Comparison of ENCODE assay signal across 20 cellular contexts in the genomic region with DNA sequence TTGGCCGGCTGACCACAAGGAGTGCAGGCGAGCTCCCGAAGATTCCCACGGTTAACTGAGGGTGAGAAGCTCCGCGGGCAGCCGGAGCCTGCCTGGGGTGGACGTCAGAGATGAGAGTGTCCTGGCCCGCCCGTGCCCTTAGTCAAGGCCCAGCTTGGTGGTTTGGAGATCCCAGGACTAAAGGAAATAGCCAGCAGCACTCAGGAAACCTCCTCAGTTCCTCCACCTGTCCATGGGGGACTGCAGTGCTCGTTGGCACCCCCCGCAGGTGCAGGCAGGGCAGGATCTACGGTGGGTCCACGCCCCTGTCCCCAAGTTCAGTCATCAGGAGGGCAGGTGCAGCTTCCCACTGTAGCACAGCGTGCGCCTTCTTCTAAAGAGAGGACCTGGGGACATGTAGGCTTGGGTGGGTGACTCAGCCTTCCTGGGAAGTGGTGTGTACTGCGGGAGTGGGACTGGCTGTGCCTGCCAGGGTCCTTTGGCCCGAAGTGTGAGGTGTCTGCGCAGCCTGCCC. TPM values are rescaled to one million over a fixed set of nuclear protein-coding genes. Genes with fewer than 3 reads are reported as not detected.
DNase-seq lines count a peak whose midpoint lies in the region; ATAC-seq and TF ChIP-seq lines count a peak whose summit lies in the region.
"Had no signal": no experiment of that assay in that cellular context is flagged by ENCODE, and none has a peak within 500 bp of the region (broad histone marks: within the 10 kb centered on the region; RNA-seq: fewer than 3 reads in every experiment).

No MANE protein-coding gene starts in this region.

- H3K36me3 ChIP-seq in H7 (replicated peaks; ENCODE audit: control insufficient read depth, insufficient read depth, low read length) = peaks cover 7% of the 10 kb centered on the region
- H3K36me3 ChIP-seq in left lung = peaks cover 0 to 65% of the 10 kb centered on the region in 2 donors
- H3K36me3 ChIP-seq: colonic mucosa had no signal

- H3K27me3 ChIP-seq in H7 (ENCODE audit: control insufficient read depth, insufficient read depth, low read length) = no peaks in the 10 kb centered on the region
- no peaks in the 10 kb centered on the region for H3K27me3 ChIP-seq in left lung
- H3K27me3 ChIP-seq: colonic mucosa, MG63, upper lobe of left lung had no signal

- no peak overlapping the region for H3K4me3 Mint-ChIP-seq in T-helper 2 cell treated with Interferon-gamma antibody and Interleukin-4, amounts not matched to agents 5 μg/mL and 100 μg/mL, for 36 hours
- H3K4me3 Mint-ChIP-seq: activated CD4-positive, alpha-beta memory T cell treated with anti-CD3 and anti-CD28 coated beads, Interleukin-2, amount 10 ng/mL, durations not matched to agents 7 days and 5 days; stimulated activated naive CD8-positive, alpha-beta T cell treated with anti-CD3 and anti-CD28 coated beads, Interleukin-15, amount 100 ng/mL, for 72 hours; T-cell had no signal

- no peak for TF ChIP-seq CTCF in left lung (IDR thresholded peaks at IDR 0.05)

- no peak overlapping the region for H3K27ac Mint-ChIP-seq in T-helper 2 cell treated with Interferon-gamma antibody and Interleukin-4, amounts not matched to agents 5 μg/mL and 100 μg/mL, for 36 hours
- H3K27ac Mint-ChIP-seq: activated CD4-positive, alpha-beta memory T cell treated with anti-CD3 and anti-CD28 coated beads, Interleukin-2, amount 10 ng/mL, durations not matched to agents 7 days and 5 days; T-cell had no signal

- peaks cover 5% of the 10 kb centered on the region for H3K36me3 Mint-ChIP-seq in T-helper 2 cell treated with Interferon-gamma antibody and Interleukin-4, amounts not matched to agents 5 μg/mL and 100 μg/mL, for 36 hours (ENCODE audit: low read depth)

- peaks cover 6% of the 10 kb centered on the region for H3K4me1 Mint-ChIP-seq in T-helper 2 cell treated with Interferon-gamma antibody and Interleukin-4, amounts not matched to agents 5 μg/mL and 100 μg/mL, for 36 hours (ENCODE audit: low read depth)

- intact Hi-C loops in left lung (cut with DNase I) = no loop called here

- H3K27me3 Mint-ChIP-seq in T-helper 2 cell treated with Interferon-gamma antibody and Interleukin-4, amounts not matched to agents 5 μg/mL and 100 μg/mL, for 36 hours (ENCODE audit: low read depth) = no peaks in the 10 kb centered on the region
- H3K27me3 Mint-ChIP-seq: activated CD4-positive, alpha-beta memory T cell treated with anti-CD3 and anti-CD28 coated beads, Interleukin-2, amount 10 ng/mL, durations not matched to agents 7 days and 5 days; stimulated activated naive CD8-positive, alpha-beta T cell treated with anti-CD3 and anti-CD28 coated beads, Interleukin-15, amount 100 ng/mL, for 72 hours; T-cell had no signal

- DNase-seq in A172 (ENCODE audit: low spot score) (peak; percentile 63), H7 (peak; percentile 84), RPMI7951 (ENCODE audit: low read depth) (peak; percentile 33), left lung (peak in 1 of 2 donors; percentile 71), Ammon's horn (ENCODE audit: low spot score) (no peak)
- no peak for DNase-seq in T-helper 2 cell treated with Interferon-gamma antibody and Interleukin-4, amounts not matched to agents 5 μg/mL and 100 μg/mL, for 36 hours (ENCODE audit: low spot score)
- DNase-seq: activated CD4-positive, alpha-beta memory T cell treated with anti-CD3 and anti-CD28 coated beads, Interleukin-2, amount 10 ng/mL, durations not matched to agents 7 days and 5 days; activated T-cell treated with anti-CD3 and anti-CD28 coated beads, Interleukin-2, amount 50 U/mL, for 48 hours; colonic mucosa; MG63; NCI-H187; occipital lobe; stimulated activated CD4-positive, alpha-beta T cell treated with anti-CD3 and anti-CD28 coated beads, Interleukin-2, amount 100 ng/mL, for 24 hours; stimulated activated naive CD8-positive, alpha-beta T cell treated with anti-CD3 and anti-CD28 coated beads, Interleukin-15, amount 100 ng/mL, for 72 hours; T-cell had no signal

- H3K4me1 ChIP-seq in left lung = peaks cover 5 to 32% of the 10 kb centered on the region in 2 donors
- H3K4me1 ChIP-seq: colonic mucosa had no signal

- no peaks in the 10 kb centered on the region for H3K9me3 Mint-ChIP-seq in T-helper 2 cell treated with Interferon-gamma antibody and Interleukin-4, amounts not matched to agents 5 μg/mL and 100 μg/mL, for 36 hours
- H3K9me3 Mint-ChIP-seq: activated CD4-positive, alpha-beta memory T cell treated with anti-CD3 and anti-CD28 coated beads, Interleukin-2, amount 10 ng/mL, durations not matched to agents 7 days and 5 days; activated naive CD4-positive, alpha-beta T cell treated with anti-CD3 and anti-CD28 coated beads, Interleukin-2, amount 50 U/mL, for 72 hours; stimulated activated naive CD8-positive, alpha-beta T cell treated with anti-CD3 and anti-CD28 coated beads, Interleukin-15, amount 100 ng/mL, for 72 hours; T-cell had no signal

- ATAC-seq in left lung (peak; percentile 47), GM19328 (IDR thresholded peaks at IDR 0.05; ENCODE audit: unreplicated experiment) (no peak), GM21825 (IDR thresholded peaks at IDR 0.05; ENCODE audit: unreplicated experiment) (no peak)
- ATAC-seq: sciatic nerve; stimulated activated naive CD8-positive, alpha-beta T cell treated with anti-CD3 and anti-CD28 coated beads, Interleukin-15, amount 100 ng/mL, for 72 hours; T-cell had no signal

- H3K9me3 ChIP-seq in left lung = no peaks in the 10 kb centered on the region
- H3K9me3 ChIP-seq: colonic mucosa, MG63, upper lobe of left lung had no signal

- H3K27ac ChIP-seq in left lung = no peak overlapping the region
- H3K27ac ChIP-seq: colonic mucosa had no signal

- H3K4me3 ChIP-seq in H7 (ENCODE audit: insufficient read depth, low read depth, low read length) (no peak overlapping the region), left lung (no peak overlapping the region)
- H3K4me3 ChIP-seq: colonic mucosa, MG63, upper lobe of left lung had no signal

RNA-seq across cellular contexts. Expression of gene SLX9, which starts 32.5 kb away (rescaled TPM):
- 33.6 and 42.6 TPM in 2 replicates for total RNA-seq in A172 (2014; rRNA removed; shearing (Covaris generic))
- 30.3 and 35.0 TPM in 2 replicates for total RNA-seq in H7 (2014; rRNA removed; shearing (Covaris generic))
- 9.0 and 17.0 TPM in 2 replicates for total RNA-seq in RPMI7951 (2014; rRNA removed; shearing (Covaris generic))
- 10 to 100 TPM; 16.4 to 29.6 TPM for total RNA-seq in left lung

RNA-seq across cellular contexts. Expression of gene ITGB2, which starts 51.7 kb away (rescaled TPM):
- 0.19 and 1.2 TPM in 2 replicates for total RNA-seq in A172 (2014; rRNA removed; shearing (Covaris generic))
- total RNA-seq in H7 (2014; rRNA removed; shearing (Covaris generic)) = 1.4 and 2.4 TPM in 2 replicates
- not detected in 2 replicates for total RNA-seq in RPMI7951 (2014; rRNA removed; shearing (Covaris generic))
- 100 to 1,000 TPM; 185 to 404 TPM for total RNA-seq in left lung

Comparison
In these comparisons a context has a peak if more than half of its experiments do, and no peak if none do; other contexts are left out.
1. DNase-seq: peak in A172 (single experiment), H7 (single experiment) and RPMI7951 (single experiment); none in Ammon's horn (single experiment) and T-helper 2 cell treated with Interferon-gamma antibody and Interleukin-4, amounts not matched to agents 5 μg/mL and 100 μg/mL, for 36 hours (single experiment).
2. RNA of gene ITGB2, which starts 51.7 kb away (total RNA-seq): 185 to 404 TPM in left lung; 1.4 to 2.4 TPM in H7, 0.19 to 1.2 TPM in A172 and not detected in RPMI7951; every median in the first group is over 10 times any median in the second.